Comparison of ENCODE assay signal across 1 cellular context in genomic region chr6:36290668-36291620, GRCh38.
A peak's percentile ranks its signal among the peaks of the same experiment; 100 is the strongest.
TF ChIP-seq lines count a peak whose summit lies in the region.

No MANE protein-coding gene starts in this region.

TF ChIP-seq in K562, 482 proteins besides CTCF, POLR2A, EP300 and RAD21 (continued from another document and continues in another):
- TF ChIP-seq POLR2H (tag; IDR thresholded peaks at IDR 0.05; ENCODE audit: low read depth) (peak; percentile 41; the same call in 1 of the 2 replicates), CEBPG (CRISPR knock-in tag; IDR thresholded peaks at IDR 0.05) (peak; percentile 96), CEBPG (tag; conservative IDR thresholded peaks at IDR 0.05 in 1 of 2, IDR thresholded peaks at IDR 0.05 in 1 of 2) (peak; percentile 99), NR2C2 (CRISPR knock-in tag; IDR thresholded peaks at IDR 0.05) (no peak), NR2C2 (tag; IDR thresholded peaks at IDR 0.05) (peak; percentile 91), GTF2B (IDR thresholded peaks at IDR 0.05; ENCODE audit: extremely low read depth, insufficient read length) (no peak), DACH1 (IDR thresholded peaks at IDR 0.05; ENCODE audit: partially characterized antibody) (no peak), ZBTB17 (CRISPR knock-in tag; IDR thresholded peaks at IDR 0.05) (no peak), NR2C1 (IDR thresholded peaks at IDR 0.05) (no peak), NR2C1 (tag; IDR thresholded peaks at IDR 0.05) (peak; percentile 68), HES1 (IDR thresholded peaks at IDR 0.05; ENCODE audit: low read depth) (no peak), TBL1XR1 (IDR thresholded peaks at IDR 0.05; ENCODE audit: low read length in 2 of 2) (no peak), HDAC3 (IDR thresholded peaks at IDR 0.05; ENCODE audit: borderline replicate concordance, partially characterized antibody) (no peak), JUND (IDR thresholded peaks at IDR 0.05; ENCODE audit: borderline replicate concordance, low read depth, low read length) (peak; percentile 92), JUND (tag; IDR thresholded peaks at IDR 0.05; ENCODE audit: borderline replicate concordance, low read depth, low read length) (peak; percentile 46; the same call in 2 of the 3 replicates), ZNF282 (CRISPR knock-in tag; IDR thresholded peaks at IDR 0.05) (no peak), ELF4 (CRISPR knock-in tag; IDR thresholded peaks at IDR 0.05) (no peak), TSHZ1 (CRISPR knock-in tag; IDR thresholded peaks at IDR 0.05) (peak; percentile 3; the same call in 1 of the 2 replicates), IRF2 (CRISPR knock-in tag; IDR thresholded peaks at IDR 0.05) (no peak), CHD2 (IDR thresholded peaks at IDR 0.05; ENCODE audit: low read depth, low read length) (no peak), ZNF23 (CRISPR knock-in tag; IDR thresholded peaks at IDR 0.05) (no peak), SAP30 (IDR thresholded peaks at IDR 0.05; ENCODE audit: borderline replicate concordance, insufficient read depth, low read depth, low read length, poor library complexity, severe bottlenecking) (no peak), POU5F1 (IDR thresholded peaks at IDR 0.05; ENCODE audit: borderline replicate concordance, low read depth, low read length, partially characterized antibody) (no peak), TEAD2 (tag; IDR thresholded peaks at IDR 0.05) (0 out of 2 replicates have a peak, but pooled peaks have one; percentile 6), MAFK (IDR thresholded peaks at IDR 0.05; ENCODE audit: low read length) (peak; percentile 27), CEBPB (tag; IDR thresholded peaks at IDR 0.05) (peak; percentile 77), ARID1B (IDR thresholded peaks at IDR 0.05) (peak; percentile 63; the same call in 1 of the 2 replicates), HMG20A (CRISPR knock-in tag; conservative IDR thresholded peaks at IDR 0.05) (no peak), ETS2 (tag; IDR thresholded peaks at IDR 0.05; ENCODE audit: borderline replicate concordance, poor library complexity, severe bottlenecking) (no peak), SP2 (IDR thresholded peaks at IDR 0.05; ENCODE audit: extremely low read depth, low read depth, low read length, poor library complexity, severe bottlenecking) (no peak), ZNF639 (CRISPR knock-in tag; conservative IDR thresholded peaks at IDR 0.05 in 1 of 2, IDR thresholded peaks at IDR 0.05 in 1 of 2) (0 out of 4 replicates have a peak, but pooled peaks of 1 of the 2 experiments have one; percentile 9), ZKSCAN8 (CRISPR knock-in tag; IDR thresholded peaks at IDR 0.05) (peak; percentile 57; the same call in 1 of the 2 replicates), ARID3A (IDR thresholded peaks at IDR 0.05; ENCODE audit: borderline replicate concordance, low read depth, low read length) (no peak), ZNF311 (CRISPR knock-in tag; IDR thresholded peaks at IDR 0.05) (no peak), NUFIP1 (IDR thresholded peaks at IDR 0.05; ENCODE audit: partially characterized antibody) (no peak), ZNF589 (CRISPR knock-in tag; IDR thresholded peaks at IDR 0.05; ENCODE audit: low read depth) (peak; percentile 96), FUS (optimal IDR thresholded peaks at IDR 0.05; ENCODE audit: low read depth, low read length) (no peak), FOXO4 (CRISPR knock-in tag; IDR thresholded peaks at IDR 0.05) (no peak), SRF (CRISPR knock-in tag; IDR thresholded peaks at IDR 0.05) (0 out of 4 replicates have a peak, but pooled peaks of 1 of the 2 experiments have one; percentile 40), TFAP4 (CRISPR knock-in tag; IDR thresholded peaks at IDR 0.05; ENCODE audit: borderline replicate concordance) (no peak), ZNF24 (IDR thresholded peaks at IDR 0.05) (no peak), GTF2F1 (IDR thresholded peaks at IDR 0.05; ENCODE audit: low read depth, low read length) (no peak), ZNF551 (CRISPR knock-in tag; IDR thresholded peaks at IDR 0.05) (no peak), SMAD4 (CRISPR knock-in tag; conservative IDR thresholded peaks at IDR 0.05) (peak; percentile 63; the same call in 1 of the 2 replicates), ESRRA (IDR thresholded peaks at IDR 0.05; ENCODE audit: borderline replicate concordance, low read depth) (peak; percentile 90), ZC3H4 (CRISPR knock-in tag; IDR thresholded peaks at IDR 0.05; ENCODE audit: borderline replicate concordance) (no peak), E2F8 (IDR thresholded peaks at IDR 0.05; ENCODE audit: low read depth, partially characterized antibody) (no peak), KAT7 (CRISPR knock-in tag; IDR thresholded peaks at IDR 0.05; ENCODE audit: borderline replicate concordance) (no peak)
